Comparison of ENCODE assay signal across 13 cellular contexts in the genomic region with DNA sequence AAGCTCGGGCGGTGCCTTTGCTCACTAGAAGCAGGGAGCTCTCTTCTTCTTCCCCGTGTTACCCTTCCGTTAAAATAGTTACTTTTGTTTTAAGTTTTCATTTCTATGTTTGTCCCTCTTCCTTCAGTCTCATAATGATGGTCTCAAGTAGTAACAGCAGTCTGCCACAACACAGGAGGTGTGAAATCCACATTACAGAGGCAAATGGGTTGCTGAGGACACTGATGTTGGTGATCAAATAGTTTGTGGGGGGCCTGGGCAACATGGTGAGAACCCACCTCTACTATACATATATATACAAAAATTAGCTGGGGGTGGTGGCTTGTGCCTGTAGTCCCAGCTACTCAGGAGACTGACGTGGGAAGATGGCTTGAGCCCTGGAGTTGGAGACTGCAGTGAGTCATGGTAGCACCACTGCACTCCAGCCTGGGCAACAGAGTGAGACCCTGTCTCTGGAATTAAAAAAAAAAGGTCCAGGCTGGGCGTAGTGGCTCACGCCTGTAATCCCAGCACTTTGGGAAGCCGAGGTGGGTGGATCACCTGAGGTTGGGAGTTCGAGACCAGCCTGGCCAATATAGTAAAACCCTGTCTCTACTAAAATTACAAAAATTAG. TPM values are rescaled to one million over a fixed set of nuclear protein-coding genes. Genes with fewer than 3 reads are reported as not detected.
A peak's percentile ranks its signal among the peaks of the same experiment; 100 is the strongest.
DNase-seq lines count a peak whose midpoint lies in the region; ATAC-seq, FAIRE-seq and TF ChIP-seq lines count a peak whose summit lies in the region.
"Not testable (repeated sequence)": the region's sequence is repeated elsewhere in the genome, so short reads cannot be mapped to it uniquely, and the experiment has no call there.
"Had no signal": no experiment of that assay in that cellular context is flagged by ENCODE, and none has a peak within 500 bp of the region (broad histone marks: within the 10 kb centered on the region; RNA-seq: fewer than 3 reads in every experiment).

No MANE protein-coding gene starts in this region.

- not testable (repeated sequence) for H3K9ac ChIP-seq in HepG2 (ENCODE audit: insufficient read depth, low read depth, low read length)

- H3K79me2 ChIP-seq in HepG2 (ENCODE audit: insufficient read depth, low read length); osteoblast (ENCODE audit: insufficient read depth, low read length): not testable (repeated sequence)

- not testable (repeated sequence) for H3K4me1 Mint-ChIP-seq in endothelial cell (ENCODE audit: unreplicated experiment)

- H3K36me3 ChIP-seq in Panc1 (ENCODE audit: control insufficient read depth, insufficient read depth, low read length); bronchial epithelial cell (ENCODE audit: control insufficient read depth, insufficient read depth, low read length); HepG2 (replicated peaks in 1 of 2; ENCODE audit: control insufficient read depth in 1 of 2, insufficient read depth in 2 of 2, low read length in 2 of 2): not testable (repeated sequence)
- H3K36me3 ChIP-seq in osteoblast (ENCODE audit: insufficient read depth, low read length): peaks cover 11% of the 10 kb centered on the region
- H3K36me3 ChIP-seq in upper lobe of right lung: peaks cover 13% of the 10 kb centered on the region

- TF ChIP-seq EP300 in A549 (IDR thresholded peaks at IDR 0.05); HepG2 (IDR thresholded peaks at IDR 0.05; ENCODE audit: low read depth in 2 of 2, low read length in 2 of 2); HepG2 (CRISPR knock-in tag; IDR thresholded peaks at IDR 0.05; ENCODE audit: borderline replicate concordance): not testable (repeated sequence)

- DNase-seq in A549 (ENCODE audit: low read depth in 1 of 2, low spot score in 1 of 2); Panc1 (ENCODE audit: low read depth, low spot score); endothelial cell (ENCODE audit: low spot score); HepG2 (ENCODE audit: low spot score): not testable (repeated sequence)
- peak; percentile 40 for DNase-seq in bronchial epithelial cell (ENCODE audit: low read depth)
- DNase-seq in osteoblast (ENCODE audit: insufficient read length, low spot score, missing footprints): peak; percentile 43
- DNase-seq in upper lobe of right lung: peak; percentile 10

- not testable (repeated sequence) for H3K9me3 Mint-ChIP-seq in endothelial cell (ENCODE audit: unreplicated experiment)

- peaks cover 16% of the 10 kb centered on the region for H3K36me3 Mint-ChIP-seq in endothelial cell (ENCODE audit: low read depth, unreplicated experiment)

- CTCF ChIA-PET in A549 (lab: Yijun Ruan, JAX): interaction anchor here (1.4 kb wide), 1 partner anchor 8 kb away, joined by 7 read pairs; no protein-coding TSS in a partner anchor
- CTCF ChIA-PET in Panc1 (lab: Charles Lee); HepG2 (lab: Yijun Ruan, JAX; ENCODE audit: low intra/inter-chr PET ratio, low total read pairs): not testable (repeated sequence)

- WGBS in A549 (ENCODE audit: missing lambda C conversion rate): 78% methylated on average over 9 of the region's 9 CpGs
- 32% methylated on average over 9 of the region's 9 CpGs for WGBS in HepG2 (ENCODE audit: low lambda C conversion rate)

- in situ Hi-C loops in Panc1 (cut with HindIII; ENCODE audit: low pct_unique_long_range_greater_than_20kb, low sequenced_read_pairs); HepG2 (cut with HindIII; ENCODE audit: extremely low pct_ligation_motif_present, low pct_unique_long_range_greater_than_20kb): not testable (repeated sequence)

- not testable (repeated sequence) for H3K4me1 ChIP-seq in A549; Panc1 (ENCODE audit: control insufficient read depth, insufficient read depth, low read length); osteoblast (ENCODE audit: insufficient read depth, low read length); upper lobe of right lung
- peaks cover 22% of the 10 kb centered on the region for H3K4me1 ChIP-seq in HepG2 (ENCODE audit: insufficient read depth, low read length)

- H3K27me3 Mint-ChIP-seq in endothelial cell (ENCODE audit: unreplicated experiment): not testable (repeated sequence)

- not testable (repeated sequence) for H3K27ac ChIP-seq in A549; Panc1 (ENCODE audit: low read length); HepG2 (ENCODE audit: extremely low read length, insufficient read depth, low read length); osteoblast (ENCODE audit: low read depth, low read length); upper lobe of right lung

- ATAC-seq in A549 (peak; percentile 31 to 65; a peak in 4 of 6 replicates), GM18867 (IDR thresholded peaks at IDR 0.05; ENCODE audit: unreplicated experiment) (peak; percentile 54), Panc1 (peak; percentile 37; the same call in 1 of the 2 replicates), HepG2 (peak; percentile 41)
- not testable (repeated sequence) for ATAC-seq in upper lobe of right lung

- peak overlapping the region; percentile 17 for H3K27ac Mint-ChIP-seq in endothelial cell (ENCODE audit: unreplicated experiment)

- not testable (repeated sequence) for TF ChIP-seq CTCF in A549 (IDR thresholded peaks at IDR 0.05); Panc1 (IDR thresholded peaks at IDR 0.05); bronchial epithelial cell (IDR thresholded peaks at IDR 0.05; ENCODE audit: insufficient read depth, low read length, severe bottlenecking); endothelial cell (IDR thresholded peaks at IDR 0.05; ENCODE audit: unreplicated experiment); HepG2 (CRISPR knock-in tag; IDR thresholded peaks at IDR 0.05); osteoblast (IDR thresholded peaks at IDR 0.05; ENCODE audit: extremely low read depth, low read depth, low read length); upper lobe of right lung (IDR thresholded peaks at IDR 0.05)

- H3K27me3 ChIP-seq in Panc1 (ENCODE audit: control insufficient read depth, insufficient read depth, low read length); bronchial epithelial cell (ENCODE audit: control insufficient read depth, insufficient read depth, low read length); HepG2 (ENCODE audit: control insufficient read depth in 1 of 2, insufficient read depth in 2 of 2, low read length in 2 of 2); osteoblast (ENCODE audit: insufficient read depth, low read length); upper lobe of right lung: not testable (repeated sequence)

- H3K4me2 ChIP-seq in A549; osteoblast (ENCODE audit: insufficient read depth, low read length): not testable (repeated sequence)
- H3K4me2 ChIP-seq in HepG2 (ENCODE audit: low read depth, low read length): peak overlapping the region; percentile 70

- POLR2A ChIA-PET in A549 (lab: Yijun Ruan, JAX): interaction anchor here (0.7 kb wide), 1 partner anchor 8 kb away, joined by 3 read pairs; no protein-coding TSS in a partner anchor
- POLR2A ChIA-PET in Panc1 (lab: Charles Lee): interaction anchor here (0.6 kb wide), 1 partner anchor 47 kb away, joined by 4 read pairs; no protein-coding TSS in a partner anchor
- POLR2A ChIA-PET in HepG2 (lab: Yijun Ruan, JAX): not testable (repeated sequence)

- H3K4me3 Mint-ChIP-seq in endothelial cell (ENCODE audit: unreplicated experiment): not testable (repeated sequence)

- not testable (repeated sequence) for BruUV-seq in Panc1 (replicated peaks; lab: Mats Ljungman, UMichigan); HepG2 (replicated peaks; lab: Mats Ljungman, UMichigan)

- H4K20me1 ChIP-seq in HepG2 (ENCODE audit: insufficient read depth, low read length); osteoblast (ENCODE audit: insufficient read depth, low read length): not testable (repeated sequence)

- not testable (repeated sequence) for TF ChIP-seq RAD21 in A549 (conservative IDR thresholded peaks at IDR 0.05 in 1 of 2, IDR thresholded peaks at IDR 0.05 in 1 of 2); HepG2 (CRISPR knock-in tag; IDR thresholded peaks at IDR 0.05)

- FAIRE-seq in A549 (lab: Jason Lieb, UNC); bronchial epithelial cell (lab: Jason Lieb, UNC); HepG2 (lab: Jason Lieb, UNC): not testable (repeated sequence)

- not testable (repeated sequence) for TF ChIP-seq POLR2A in A549 (IDR thresholded peaks at IDR 0.05; ENCODE audit: low read length); HepG2 (IDR thresholded peaks at IDR 0.05; ENCODE audit: insufficient read depth in 1 of 2, low read depth in 2 of 2, low read length in 2 of 2)

- intact Hi-C loops in Panc1 (cut with micrococcal nuclease; ENCODE audit: unreplicated experiment); HepG2 (cut with micrococcal nuclease; ENCODE audit: unreplicated experiment); upper lobe of right lung (cut with DNase I): not testable (repeated sequence)

- not testable (repeated sequence) for H2AFZ ChIP-seq in HepG2 (ENCODE audit: low read length); osteoblast (ENCODE audit: low read length)

- H3K9me3 ChIP-seq in A549; Panc1 (ENCODE audit: control insufficient read depth, insufficient read depth, low read depth, low read length); HepG2 (ENCODE audit: low read length); osteoblast (ENCODE audit: low read depth, low read length); upper lobe of right lung: not testable (repeated sequence)

- not testable (repeated sequence) for H3K4me3 ChIP-seq in A549; Panc1 (ENCODE audit: low read depth in 2 of 2, low read length in 2 of 2); bronchial epithelial cell (ENCODE audit: low read depth, low read length); osteoblast (ENCODE audit: insufficient read depth, low read length); upper lobe of right lung
- peak overlapping the region in 1 of 3 experiments; percentile 41; a peak in 1 of 6 replicates for H3K4me3 ChIP-seq in HepG2 (replicated peaks in 1 of 3; ENCODE audit: insufficient read depth in 1 of 3, low read depth in 2 of 3, low read length in 3 of 3)

RNA-seq across cellular contexts. Expression of a gene that starts 14.0 kb away (rescaled TPM):
- polyA plus RNA-seq in A549 (2011; rRNA removed) (37.3 and 41.6 TPM in 2 replicates), A549 (2017; fragmentation: RNase III; extraction: RNeasy Plus Mini Kit Qiagen cat#74134 plus additional on column Dnase treatment) (26.0 to 28.5 TPM (median 26.3 TPM) in 3 replicates), HepG2 (2011; rRNA removed) (18.3 and 20.2 TPM in 2 replicates)
- 22.0 and 22.2 TPM in 2 replicates for polyA plus RNA-seq in A549 (2012; cell fraction: cytosol; rRNA removed)
- polyA plus RNA-seq in A549 (2012; cell fraction: nucleus; rRNA removed): 24.9 and 29.3 TPM in 2 replicates
- polyA minus RNA-seq in A549 (2011; rRNA and poly(A)+ RNA removed): 11.1 and 12.9 TPM in 2 replicates
- total RNA-seq in Panc1 (2021; ENCODE audit: unreplicated experiment) (51.0 TPM), bronchial epithelial cell (35.6 and 37.9 TPM in 2 replicates), endothelial cell (ENCODE audit: unreplicated experiment) (52.2 TPM), HepG2 (2016; rRNA removed; fragmentation: Illumina TruSeq; extraction: Trizol) (52.4 and 52.5 TPM in 2 replicates), osteoblast (24.5 and 30.0 TPM in 2 replicates), upper lobe of right lung (34.2 TPM)
- polyA plus RNA-seq in Panc1 (2012; ENCODE audit: insufficient read length): 32.2 TPM
- total RNA-seq in HepG2 (2016; cell fraction: cytosol; rRNA removed; fragmentation: Illumina TruSeq; extraction: Trizol; ENCODE audit: low read depth): 6.5 and 7.6 TPM in 2 replicates
- 47.8 and 53.6 TPM in 2 replicates for total RNA-seq in HepG2 (2016; cell fraction: insoluble cytoplasmic fraction; rRNA removed; fragmentation: Illumina TruSeq; extraction: Trizol)
- total RNA-seq in HepG2 (2016; cell fraction: membrane; rRNA removed; fragmentation: Illumina TruSeq; extraction: Trizol): 11.1 and 12.6 TPM in 2 replicates
- 22.3 and 30.2 TPM in 2 replicates for total RNA-seq in HepG2 (2016; cell fraction: nucleus; rRNA removed; fragmentation: Illumina TruSeq; extraction: Trizol)
- polyA plus RNA-seq in HepG2 (2011; cell fraction: cytosol; rRNA removed): 11.1 and 11.8 TPM in 2 replicates
- polyA plus RNA-seq in HepG2 (2011; cell fraction: nucleus; rRNA removed): 22.8 and 33.3 TPM in 2 replicates
- 19.1 and 36.0 TPM in 2 replicates for polyA plus RNA-seq in HepG2 (2012)
- 3.5 and 3.9 TPM in 2 replicates for polyA plus RNA-seq in HepG2 (2016; cell fraction: cytosol; fragmentation: Illumina TruSeq; extraction: Trizol; ENCODE audit: low read depth)
- 46.2 and 54.8 TPM in 2 replicates for polyA plus RNA-seq in HepG2 (2016; cell fraction: insoluble cytoplasmic fraction; fragmentation: Illumina TruSeq; extraction: Trizol; ENCODE audit: low read depth)
- 9.2 and 9.3 TPM in 2 replicates for polyA plus RNA-seq in HepG2 (2016; cell fraction: membrane; fragmentation: Illumina TruSeq; extraction: Trizol; ENCODE audit: low read depth)
- 63.9 and 68.5 TPM in 2 replicates for polyA plus RNA-seq in HepG2 (2016; cell fraction: nucleus; fragmentation: Illumina TruSeq; extraction: Trizol; ENCODE audit: insufficient read depth, low read depth)
- polyA minus RNA-seq in HepG2 (2011; rRNA and poly(A)+ RNA removed; ENCODE audit: low replicate concordance): 12.3 and 17.4 TPM in 2 replicates
- 12.0 and 18.0 TPM in 2 replicates for polyA minus RNA-seq in HepG2 (2011; cell fraction: cytosol; rRNA and poly(A)+ RNA removed)
- 10.1 and 11.3 TPM in 2 replicates for polyA minus RNA-seq in HepG2 (2011; cell fraction: nucleus; rRNA and poly(A)+ RNA removed)

RNA-seq across cellular contexts. Expression of a gene that starts 37.7 kb away (rescaled TPM):
- polyA plus RNA-seq in A549 (2011; rRNA removed) (0.67 and 0.74 TPM in 2 replicates), A549 (2017; fragmentation: RNase III; extraction: RNeasy Plus Mini Kit Qiagen cat#74134 plus additional on column Dnase treatment) (0.80 to 1.3 TPM (median 1.1 TPM) in 3 replicates), HepG2 (2011; rRNA removed) (12.4 and 22.2 TPM in 2 replicates)
- 0.86 and 1.8 TPM in 2 replicates for polyA plus RNA-seq in A549 (2012; cell fraction: cytosol; rRNA removed)
- 1.4 TPM in 1 of 2 replicates, not detected in the other for polyA plus RNA-seq in A549 (2012; cell fraction: nucleus; rRNA removed)
- 0.74 and 1.2 TPM in 2 replicates for polyA minus RNA-seq in A549 (2011; rRNA and poly(A)+ RNA removed)
- total RNA-seq in Panc1 (2021; ENCODE audit: unreplicated experiment) (35.5 TPM), bronchial epithelial cell (1.2 TPM in 1 of 2 replicates, not detected in the other), endothelial cell (ENCODE audit: unreplicated experiment) (2.1 TPM), HepG2 (2016; rRNA removed; fragmentation: Illumina TruSeq; extraction: Trizol) (55.8 and 56.3 TPM in 2 replicates), osteoblast (not detected in 2 replicates), upper lobe of right lung (9.3 TPM)
- 37.1 TPM for polyA plus RNA-seq in Panc1 (2012; ENCODE audit: insufficient read length)
- total RNA-seq in HepG2 (2016; cell fraction: cytosol; rRNA removed; fragmentation: Illumina TruSeq; extraction: Trizol; ENCODE audit: low read depth): 360 and 516 TPM in 2 replicates
- total RNA-seq in HepG2 (2016; cell fraction: insoluble cytoplasmic fraction; rRNA removed; fragmentation: Illumina TruSeq; extraction: Trizol): 54.3 and 58.0 TPM in 2 replicates
- 94.8 and 147 TPM in 2 replicates for total RNA-seq in HepG2 (2016; cell fraction: membrane; rRNA removed; fragmentation: Illumina TruSeq; extraction: Trizol)
- 35.3 and 45.5 TPM in 2 replicates for total RNA-seq in HepG2 (2016; cell fraction: nucleus; rRNA removed; fragmentation: Illumina TruSeq; extraction: Trizol)
- polyA plus RNA-seq in HepG2 (2011; cell fraction: cytosol; rRNA removed): 15.0 and 35.9 TPM in 2 replicates
- polyA plus RNA-seq in HepG2 (2011; cell fraction: nucleus; rRNA removed): 20.1 and 21.5 TPM in 2 replicates
- polyA plus RNA-seq in HepG2 (2012): 18.7 and 18.9 TPM in 2 replicates
- polyA plus RNA-seq in HepG2 (2016; cell fraction: cytosol; fragmentation: Illumina TruSeq; extraction: Trizol; ENCODE audit: low read depth): 172 and 230 TPM in 2 replicates
- polyA plus RNA-seq in HepG2 (2016; cell fraction: insoluble cytoplasmic fraction; fragmentation: Illumina TruSeq; extraction: Trizol; ENCODE audit: low read depth): 45.5 and 47.9 TPM in 2 replicates
- polyA plus RNA-seq in HepG2 (2016; cell fraction: membrane; fragmentation: Illumina TruSeq; extraction: Trizol; ENCODE audit: low read depth): 82.1 and 104 TPM in 2 replicates
- polyA plus RNA-seq in HepG2 (2016; cell fraction: nucleus; fragmentation: Illumina TruSeq; extraction: Trizol; ENCODE audit: insufficient read depth, low read depth): 32.0 and 32.8 TPM in 2 replicates
- 29.5 TPM in 1 of 2 replicates, not detected in the other for polyA minus RNA-seq in HepG2 (2011; rRNA and poly(A)+ RNA removed; ENCODE audit: low replicate concordance)
- 18.6 and 19.1 TPM in 2 replicates for polyA minus RNA-seq in HepG2 (2011; cell fraction: cytosol; rRNA and poly(A)+ RNA removed)
- polyA minus RNA-seq in HepG2 (2011; cell fraction: nucleus; rRNA and poly(A)+ RNA removed): 17.1 and 18.4 TPM in 2 replicates
- total RNA-seq: HT-29 had no signal

RNA-seq across cellular contexts. Expression of a gene that starts 46.8 kb away (rescaled TPM):
- polyA plus RNA-seq in A549 (2011; rRNA removed) (28.8 and 28.9 TPM in 2 replicates), A549 (2017; fragmentation: RNase III; extraction: RNeasy Plus Mini Kit Qiagen cat#74134 plus additional on column Dnase treatment) (13.7 to 15.4 TPM (median 14.5 TPM) in 3 replicates), HepG2 (2011; rRNA removed) (19.0 and 30.1 TPM in 2 replicates)
- 10.5 and 12.3 TPM in 2 replicates for polyA plus RNA-seq in A549 (2012; cell fraction: cytosol; rRNA removed)
- 15.7 and 16.1 TPM in 2 replicates for polyA plus RNA-seq in A549 (2012; cell fraction: nucleus; rRNA removed)
- 33.3 and 37.8 TPM in 2 replicates for polyA minus RNA-seq in A549 (2011; rRNA and poly(A)+ RNA removed)
- total RNA-seq in Panc1 (2021; ENCODE audit: unreplicated experiment) (52.0 TPM), bronchial epithelial cell (15.3 and 21.5 TPM in 2 replicates), endothelial cell (ENCODE audit: unreplicated experiment) (40.3 TPM), HepG2 (2016; rRNA removed; fragmentation: Illumina TruSeq; extraction: Trizol) (20.4 and 33.8 TPM in 2 replicates), osteoblast (21.5 and 21.7 TPM in 2 replicates), upper lobe of right lung (61.0 TPM)
- polyA plus RNA-seq in Panc1 (2012; ENCODE audit: insufficient read length): 45.1 TPM
- total RNA-seq in HepG2 (2016; cell fraction: cytosol; rRNA removed; fragmentation: Illumina TruSeq; extraction: Trizol; ENCODE audit: low read depth): 4.7 and 5.7 TPM in 2 replicates
- total RNA-seq in HepG2 (2016; cell fraction: insoluble cytoplasmic fraction; rRNA removed; fragmentation: Illumina TruSeq; extraction: Trizol): 17.2 and 21.3 TPM in 2 replicates
- total RNA-seq in HepG2 (2016; cell fraction: membrane; rRNA removed; fragmentation: Illumina TruSeq; extraction: Trizol): 17.1 and 18.2 TPM in 2 replicates
- total RNA-seq in HepG2 (2016; cell fraction: nucleus; rRNA removed; fragmentation: Illumina TruSeq; extraction: Trizol): 17.8 and 20.6 TPM in 2 replicates
- polyA plus RNA-seq in HepG2 (2011; cell fraction: cytosol; rRNA removed): 11.3 and 14.0 TPM in 2 replicates
- polyA plus RNA-seq in HepG2 (2011; cell fraction: nucleus; rRNA removed): 34.2 TPM in 2 replicates
- 18.2 and 19.8 TPM in 2 replicates for polyA plus RNA-seq in HepG2 (2012)
- polyA plus RNA-seq in HepG2 (2016; cell fraction: cytosol; fragmentation: Illumina TruSeq; extraction: Trizol; ENCODE audit: low read depth): 5.7 and 6.7 TPM in 2 replicates
- polyA plus RNA-seq in HepG2 (2016; cell fraction: insoluble cytoplasmic fraction; fragmentation: Illumina TruSeq; extraction: Trizol; ENCODE audit: low read depth): 33.6 and 43.4 TPM in 2 replicates
- 16.8 and 19.5 TPM in 2 replicates for polyA plus RNA-seq in HepG2 (2016; cell fraction: membrane; fragmentation: Illumina TruSeq; extraction: Trizol; ENCODE audit: low read depth)
- polyA plus RNA-seq in HepG2 (2016; cell fraction: nucleus; fragmentation: Illumina TruSeq; extraction: Trizol; ENCODE audit: insufficient read depth, low read depth): 33.5 and 33.9 TPM in 2 replicates
- polyA minus RNA-seq in HepG2 (2011; rRNA and poly(A)+ RNA removed; ENCODE audit: low replicate concordance): 21.1 and 36.0 TPM in 2 replicates
- polyA minus RNA-seq in HepG2 (2011; cell fraction: cytosol; rRNA and poly(A)+ RNA removed): 17.0 and 22.2 TPM in 2 replicates
- 32.4 and 38.9 TPM in 2 replicates for polyA minus RNA-seq in HepG2 (2011; cell fraction: nucleus; rRNA and poly(A)+ RNA removed)

RNA-seq across cellular contexts. Expression of a gene that starts 47.0 kb away (rescaled TPM):
- polyA plus RNA-seq in A549 (2011; rRNA removed): 2.5 and 3.2 TPM in 2 replicates
- polyA plus RNA-seq in A549 (2012; cell fraction: cytosol; rRNA removed): 4.9 and 5.4 TPM in 2 replicates
- polyA plus RNA-seq in A549 (2012; cell fraction: nucleus; rRNA removed): 7.7 and 8.6 TPM in 2 replicates
- polyA plus RNA-seq in A549 (2017; fragmentation: RNase III; extraction: RNeasy Plus Mini Kit Qiagen cat#74134 plus additional on column Dnase treatment): 3.2 to 4.4 TPM (median 3.7 TPM) in 3 replicates
- polyA minus RNA-seq in A549 (2011; rRNA and poly(A)+ RNA removed): 1.9 and 2.5 TPM in 2 replicates
- 3.0 TPM for total RNA-seq in Panc1 (2021; ENCODE audit: unreplicated experiment)
- 3.0 TPM for polyA plus RNA-seq in Panc1 (2012; ENCODE audit: insufficient read length)
- total RNA-seq in bronchial epithelial cell: 2.6 and 3.9 TPM in 2 replicates
- total RNA-seq in endothelial cell (ENCODE audit: unreplicated experiment): 6.8 TPM
- total RNA-seq in HepG2 (2016; rRNA removed; fragmentation: Illumina TruSeq; extraction: Trizol): 8.7 and 9.3 TPM in 2 replicates
- total RNA-seq in HepG2 (2016; cell fraction: cytosol; rRNA removed; fragmentation: Illumina TruSeq; extraction: Trizol; ENCODE audit: low read depth): 1.4 and 1.6 TPM in 2 replicates
- total RNA-seq in HepG2 (2016; cell fraction: insoluble cytoplasmic fraction; rRNA removed; fragmentation: Illumina TruSeq; extraction: Trizol): 8.7 and 9.2 TPM in 2 replicates
- total RNA-seq in HepG2 (2016; cell fraction: membrane; rRNA removed; fragmentation: Illumina TruSeq; extraction: Trizol): 4.1 and 4.7 TPM in 2 replicates
- total RNA-seq in HepG2 (2016; cell fraction: nucleus; rRNA removed; fragmentation: Illumina TruSeq; extraction: Trizol): 5.0 and 6.1 TPM in 2 replicates
- 4.6 and 4.8 TPM in 2 replicates for polyA plus RNA-seq in HepG2 (2011; rRNA removed)
- 3.6 and 3.7 TPM in 2 replicates for polyA plus RNA-seq in HepG2 (2011; cell fraction: cytosol; rRNA removed)
- polyA plus RNA-seq in HepG2 (2011; cell fraction: nucleus; rRNA removed): 7.8 and 8.5 TPM in 2 replicates
- 3.3 and 3.7 TPM in 2 replicates for polyA plus RNA-seq in HepG2 (2012)
- 0.69 and 0.75 TPM in 2 replicates for polyA plus RNA-seq in HepG2 (2016; cell fraction: cytosol; fragmentation: Illumina TruSeq; extraction: Trizol; ENCODE audit: low read depth)
- polyA plus RNA-seq in HepG2 (2016; cell fraction: insoluble cytoplasmic fraction; fragmentation: Illumina TruSeq; extraction: Trizol; ENCODE audit: low read depth): 6.4 and 7.8 TPM in 2 replicates
- polyA plus RNA-seq in HepG2 (2016; cell fraction: membrane; fragmentation: Illumina TruSeq; extraction: Trizol; ENCODE audit: low read depth): 1.5 and 1.9 TPM in 2 replicates
- 17.0 and 22.7 TPM in 2 replicates for polyA plus RNA-seq in HepG2 (2016; cell fraction: nucleus; fragmentation: Illumina TruSeq; extraction: Trizol; ENCODE audit: insufficient read depth, low read depth)
- 3.1 and 7.0 TPM in 2 replicates for polyA minus RNA-seq in HepG2 (2011; rRNA and poly(A)+ RNA removed; ENCODE audit: low replicate concordance)
- 1.3 and 2.0 TPM in 2 replicates for polyA minus RNA-seq in HepG2 (2011; cell fraction: cytosol; rRNA and poly(A)+ RNA removed)
- 2.4 and 3.9 TPM in 2 replicates for polyA minus RNA-seq in HepG2 (2011; cell fraction: nucleus; rRNA and poly(A)+ RNA removed)
- 5.1 and 8.3 TPM in 2 replicates for total RNA-seq in osteoblast
- total RNA-seq in upper lobe of right lung: 8.5 TPM

RNA-seq across cellular contexts. Expression of a gene that starts 58.0 kb away (rescaled TPM):
- not detected in 2 replicates for polyA plus RNA-seq in A549 (2011; rRNA removed)
- polyA plus RNA-seq in A549 (2012; cell fraction: cytosol; rRNA removed): not detected in 2 replicates
- 0.02 TPM in 1 of 2 replicates, not detected in the other for polyA plus RNA-seq in A549 (2012; cell fraction: nucleus; rRNA removed)
- polyA plus RNA-seq in A549 (2017; fragmentation: RNase III; extraction: RNeasy Plus Mini Kit Qiagen cat#74134 plus additional on column Dnase treatment): not detected in 3 replicates
- polyA minus RNA-seq in A549 (2011; rRNA and poly(A)+ RNA removed): not detected in 2 replicates
- not detected for total RNA-seq in Panc1 (2021; ENCODE audit: unreplicated experiment)
- polyA plus RNA-seq in Panc1 (2012; ENCODE audit: insufficient read length): 0.10 TPM
- not detected in 2 replicates for total RNA-seq in bronchial epithelial cell
- total RNA-seq in endothelial cell (ENCODE audit: unreplicated experiment): not detected
- not detected in 2 replicates for total RNA-seq in HepG2 (2016; rRNA removed; fragmentation: Illumina TruSeq; extraction: Trizol)
- not detected in 2 replicates for total RNA-seq in HepG2 (2016; cell fraction: cytosol; rRNA removed; fragmentation: Illumina TruSeq; extraction: Trizol; ENCODE audit: low read depth)
- not detected in 2 replicates for total RNA-seq in HepG2 (2016; cell fraction: insoluble cytoplasmic fraction; rRNA removed; fragmentation: Illumina TruSeq; extraction: Trizol)
- total RNA-seq in HepG2 (2016; cell fraction: membrane; rRNA removed; fragmentation: Illumina TruSeq; extraction: Trizol): not detected in 2 replicates
- total RNA-seq in HepG2 (2016; cell fraction: nucleus; rRNA removed; fragmentation: Illumina TruSeq; extraction: Trizol): not detected in 2 replicates
- not detected in 2 replicates for polyA plus RNA-seq in HepG2 (2011; rRNA removed)
- not detected in 2 replicates for polyA plus RNA-seq in HepG2 (2011; cell fraction: cytosol; rRNA removed)
- polyA plus RNA-seq in HepG2 (2011; cell fraction: nucleus; rRNA removed): not detected in 2 replicates
- polyA plus RNA-seq in HepG2 (2012): 0.23 TPM in 1 of 2 replicates, not detected in the other
- polyA plus RNA-seq in HepG2 (2016; cell fraction: cytosol; fragmentation: Illumina TruSeq; extraction: Trizol; ENCODE audit: low read depth): not detected in 2 replicates
- not detected in 2 replicates for polyA plus RNA-seq in HepG2 (2016; cell fraction: insoluble cytoplasmic fraction; fragmentation: Illumina TruSeq; extraction: Trizol; ENCODE audit: low read depth)
- not detected in 2 replicates for polyA plus RNA-seq in HepG2 (2016; cell fraction: membrane; fragmentation: Illumina TruSeq; extraction: Trizol; ENCODE audit: low read depth)
- not detected in 2 replicates for polyA plus RNA-seq in HepG2 (2016; cell fraction: nucleus; fragmentation: Illumina TruSeq; extraction: Trizol; ENCODE audit: insufficient read depth, low read depth)
- polyA minus RNA-seq in HepG2 (2011; rRNA and poly(A)+ RNA removed; ENCODE audit: low replicate concordance): not detected in 2 replicates
- polyA minus RNA-seq in HepG2 (2011; cell fraction: cytosol; rRNA and poly(A)+ RNA removed): not detected in 2 replicates
- polyA minus RNA-seq in HepG2 (2011; cell fraction: nucleus; rRNA and poly(A)+ RNA removed): not detected in 2 replicates
- total RNA-seq in osteoblast: not detected in 2 replicates
- not detected for total RNA-seq in upper lobe of right lung
- total RNA-seq: A673; CD4-positive, alpha-beta memory T cell; HT-29 had no signal
- polyA plus RNA-seq: AG04450; CD14-positive monocyte; CD4-positive, alpha-beta memory T cell had no signal
